In genomic region chrX:45775462-45775861, GRCh38 we compare ENCODE assay signal across 10 cellular contexts.
A peak's percentile ranks its signal among the peaks of the same experiment; 100 is the strongest.
DNase-seq lines count a peak whose midpoint lies in the region; ATAC-seq and TF ChIP-seq lines count a peak whose summit lies in the region.
"Had no signal": no experiment of that assay in that cellular context is flagged by ENCODE, and none has a peak within 500 bp of the region (broad histone marks: within the 10 kb centered on the region; RNA-seq: fewer than 3 reads in every experiment).

No MANE protein-coding gene starts in this region.

- H3K27me3 ChIP-seq in trophoblast cell (ENCODE audit: insufficient read depth, low read length) (no peaks in the 10 kb centered on the region), adrenal gland (peaks cover 11% of the 10 kb centered on the region)

- no peak overlapping the region for H3K18ac ChIP-seq in trophoblast cell (ENCODE audit: low read length)

- no peak for ATAC-seq in HG03354 (IDR thresholded peaks at IDR 0.05; ENCODE audit: poor library complexity, severe bottlenecking, unreplicated experiment)
- ATAC-seq: T-cell had no signal

- no peak overlapping the region for H4K12ac ChIP-seq in trophoblast cell (ENCODE audit: low read depth, low read length)

- H3K4me1 Mint-ChIP-seq in immature natural killer cell: peaks cover 20 to 27% of the 10 kb centered on the region in 2 donors

- no peak overlapping the region for H2BK120ac ChIP-seq in trophoblast cell (ENCODE audit: insufficient read depth, low read length, poor library complexity)

- peaks cover 4 to 8% of the 10 kb centered on the region in 2 experiments for H3K4me1 ChIP-seq in trophoblast cell (ENCODE audit: control insufficient read depth in 1 of 2, insufficient read depth in 2 of 2, low read length in 2 of 2)
- peaks cover 0 to 6% of the 10 kb centered on the region in 2 donors for H3K4me1 ChIP-seq in adrenal gland (replicated peaks in 1 of 2)

- intact Hi-C loops in adrenal gland (cut with DNase I): loop anchor here in 1 of 2 donors (10.0 kb wide), 1 partner anchor 261 kb away; no protein-coding TSS in a partner anchor

- no peak overlapping the region for H3K27ac ChIP-seq in trophoblast cell (ENCODE audit: low read depth, low read length)
- no peak overlapping the region for H3K27ac ChIP-seq in adrenal gland

- no peak overlapping the region for H3K4ac ChIP-seq in trophoblast cell (ENCODE audit: low read depth, low read length)

- no peaks in the 10 kb centered on the region for H3K36me3 Mint-ChIP-seq in immature natural killer cell

- TF ChIP-seq POLR2A in adrenal gland (IDR thresholded peaks at IDR 0.05): no peak

- H2AK5ac ChIP-seq in trophoblast cell (ENCODE audit: low read length): no peak overlapping the region

- no peak overlapping the region for H3K4me3 ChIP-seq in cardiac fibroblast (replicated peaks in 1 of 2; ENCODE audit: low read depth in 2 of 2, low read length in 2 of 2)
- H3K4me3 ChIP-seq in trophoblast cell (ENCODE audit: low read depth, low read length): no peak overlapping the region
- H3K4me3 ChIP-seq in adrenal gland: no peak overlapping the region

- no peak overlapping the region for H4K8ac ChIP-seq in trophoblast cell (ENCODE audit: low read depth, low read length)

- H4K91ac ChIP-seq in trophoblast cell (ENCODE audit: low read depth, low read length): no peak overlapping the region

- H3K23ac ChIP-seq in trophoblast cell (ENCODE audit: low read length): no peak overlapping the region

- no CpG with 5 or more reads among the region's 2 CpGs for WGBS in trophoblast cell (ENCODE audit: extremely low coverage, insufficient coverage, insufficient read length)
- 42 to 56% (median 48%) methylated on average over 2 of the region's 2 CpGs for WGBS in adrenal gland, 4 donors

- no peaks in the 10 kb centered on the region for H3K9me3 ChIP-seq in trophoblast cell (ENCODE audit: insufficient read depth, low read depth, low read length)
- H3K9me3 ChIP-seq in adrenal gland (replicated peaks in 1 of 3): no peaks in the 10 kb centered on the region

- TF ChIP-seq CTCF in cardiac fibroblast (IDR thresholded peaks at IDR 0.05; ENCODE audit: low read depth, low read length) (no peak), adrenal gland (IDR thresholded peaks at IDR 0.05) (no peak)

- no peak overlapping the region for H3K14ac ChIP-seq in trophoblast cell (ENCODE audit: low read length)

- H3K4me3 Mint-ChIP-seq in immature natural killer cell: no peak overlapping the region
- H3K4me3 Mint-ChIP-seq: T-cell had no signal

- H2BK5ac ChIP-seq in trophoblast cell (ENCODE audit: low read depth, low read length, poor library complexity): no peak overlapping the region

- H2AFZ ChIP-seq in trophoblast cell (ENCODE audit: insufficient read depth, low read length, poor library complexity): no peak overlapping the region

- H3K9me3 Mint-ChIP-seq in immature natural killer cell: no peaks in the 10 kb centered on the region
- H3K9me3 Mint-ChIP-seq: T-cell had no signal

- no peak overlapping the region for H3K9ac ChIP-seq in trophoblast cell (ENCODE audit: low read length)

- no peak overlapping the region for H3K27ac Mint-ChIP-seq in immature natural killer cell

- no peak overlapping the region for H3K4me2 ChIP-seq in trophoblast cell (ENCODE audit: low read length)

- H3K79me1 ChIP-seq in trophoblast cell (ENCODE audit: low read length): peaks cover 2% of the 10 kb centered on the region

- peaks cover 0 to 5% (median 1%) of the 10 kb centered on the region in 3 donors for H3K27me3 Mint-ChIP-seq in immature natural killer cell (ENCODE audit: low read depth in 3 of 3)
- H3K27me3 Mint-ChIP-seq: T-cell had no signal

- no peak overlapping the region for H2BK12ac ChIP-seq in trophoblast cell (ENCODE audit: low read length)

- H3K36me3 ChIP-seq in trophoblast cell (ENCODE audit: control insufficient read depth in 1 of 2, insufficient read depth in 2 of 2, low read length in 2 of 2) (no peaks in the 10 kb centered on the region), adrenal gland (replicated peaks in 1 of 2) (no peaks in the 10 kb centered on the region)

- DNase-seq in EL (peak; percentile 89), NCI-H460 (ENCODE audit: extremely low read depth, low read depth) (peak; percentile 59), cardiac fibroblast (ENCODE audit: low read depth in 2 of 2) (peak; percentile 69 to 73), trophoblast cell (peak; percentile 66 to 88), immature natural killer cell (no peak), adrenal gland (no peak)
- no peak for DNase-seq in stimulated activated CD8-positive, alpha-beta memory T cell treated with anti-CD3 and anti-CD28 coated beads, Interleukin-4, amount 100 ng/mL, for 48 hours
- DNase-seq: H7, T-cell had no signal

- peaks cover 3% of the 10 kb centered on the region for H3K79me2 ChIP-seq in trophoblast cell (ENCODE audit: control insufficient read depth, insufficient read depth, low read length, poor library complexity)

Comparison
In these comparisons a context has a peak if more than half of its experiments do, and no peak if none do; other contexts are left out.
1. DNase-seq: peak in EL (single experiment), NCI-H460 (single experiment), cardiac fibroblast (2 of 2) and trophoblast cell (2 of 2); none in stimulated activated CD8-positive, alpha-beta memory T cell treated with anti-CD3 and anti-CD28 coated beads, Interleukin-4, amount 100 ng/mL, for 48 hours (single experiment), immature natural killer cell (0 of 3) and adrenal gland (0 of 7).